ENCODE assay signal across 8 cellular contexts in the genomic region with DNA sequence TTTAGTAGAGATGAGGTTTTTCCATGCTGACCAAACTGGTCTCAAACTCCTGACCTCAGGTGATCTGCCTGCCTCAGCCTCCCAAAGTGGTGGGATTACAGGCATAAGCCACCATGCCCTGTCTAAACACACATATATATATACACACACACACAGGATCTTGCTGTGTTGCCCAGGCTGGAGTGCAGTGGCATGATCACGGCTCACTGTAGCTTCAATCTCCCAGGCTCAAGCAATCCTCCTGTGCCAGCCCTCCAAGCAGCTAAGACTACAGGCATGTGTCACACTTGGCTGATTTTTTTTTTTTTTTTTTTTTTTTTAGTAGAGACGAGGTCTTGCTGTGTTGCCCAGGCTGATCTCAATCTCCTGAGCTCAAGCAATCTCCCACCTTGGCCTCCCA. TPM values are rescaled to one million over a fixed set of nuclear protein-coding genes. Genes with fewer than 3 reads are reported as not detected.
"Had no signal": no experiment of that assay in that cellular context is flagged by ENCODE, and none has a peak within 500 bp of the region (broad histone marks: within the 10 kb centered on the region; RNA-seq: fewer than 3 reads in every experiment).

No MANE protein-coding gene starts in this region.

RNA-seq across cellular contexts. Expression of gene FBXO40, which starts 6.7 kb away (rescaled TPM):
- total RNA-seq: LHCN-M2, MCF 10A, NCI-H460, OCI-LY7, PC-9 had no signal

RNA-seq across cellular contexts. Expression of gene ARGFX, which starts 32.2 kb away (rescaled TPM):
- total RNA-seq: LHCN-M2, MCF 10A, NCI-H460, OCI-LY7, PC-9, Right ventricle myocardium inferior, RPMI7951, SK-MEL-5 had no signal
